20 cellular contexts compared by ENCODE assay signal in genomic region chr7:70463332-70463938, GRCh38.
"Had no signal": no experiment of that assay in that cellular context is flagged by ENCODE, and none has a peak within 500 bp of the region (broad histone marks: within the 10 kb centered on the region; RNA-seq: fewer than 3 reads in every experiment).

No MANE protein-coding gene starts in this region.

- H3K27ac ChIP-seq: adrenal gland, dorsolateral prefrontal cortex, neural progenitor cell, psoas muscle, testis had no signal

- H3K27me3 ChIP-seq: adrenal gland, dorsolateral prefrontal cortex, neural progenitor cell, testis had no signal

- H3K36me3 ChIP-seq: adrenal gland, neural progenitor cell had no signal

- DNase-seq: activated CD4-positive, alpha-beta T cell treated with anti-CD3 and anti-CD28 coated beads for 36 hours; activated CD4-positive, alpha-beta T cell treated with anti-CD3 and anti-CD28 coated beads, Interleukin-2, amount 50 U/mL, for 48 hours; activated gamma-delta T cell treated with Interleukin-2 at 50 U/mL for 16 hours; activated T-cell treated with anti-CD3 and anti-CD28 coated beads for 4 hours; adrenal gland; caudate nucleus; dorsolateral prefrontal cortex; hippocampal formation; left ventricle myocardium superior; naive thymus-derived CD4-positive, alpha-beta T cell; psoas muscle; right cardiac atrium; stimulated activated CD4-positive, alpha-beta T cell treated with anti-CD3 and anti-CD28 coated beads, Interleukin-4, amount 100 ng/mL, for 4 hours; T-helper 2 cell; testis had no signal

- ATAC-seq: activated CD4-positive, alpha-beta T cell treated with anti-CD3 and anti-CD28 coated beads for 36 hours; activated naive CD4-positive, alpha-beta T cell treated with anti-CD3 and anti-CD28 coated beads, Interleukin-2, amount 50 U/mL, for 72 hours; left ventricle myocardium superior; naive thymus-derived CD4-positive, alpha-beta T cell; psoas muscle; right cardiac atrium; stimulated activated memory B cell treated with anti-CD40 and anti-IgM and Interleukin-4, amounts not matched to agents 10 μg/mL and 1 μg/mL and 100 μg/mL, for 72 hours; WTC11 had no signal

- H3K4me3 ChIP-seq: adrenal gland, dorsolateral prefrontal cortex, neural progenitor cell, psoas muscle, smooth muscle cell, testis had no signal

- H3K4me1 ChIP-seq: psoas muscle, testis had no signal

- H3K9me3 ChIP-seq: adrenal gland, psoas muscle, testis had no signal
